Comparison of ENCODE assay signal across 22 cellular contexts in genomic region chr4:102665527-102665926, GRCh38.
DNase-seq lines count a peak whose midpoint lies in the region; ATAC-seq and TF ChIP-seq lines count a peak whose summit lies in the region.
"Had no signal": no experiment of that assay in that cellular context is flagged by ENCODE, and none has a peak within 500 bp of the region (broad histone marks: within the 10 kb centered on the region; RNA-seq: fewer than 3 reads in every experiment).

No MANE protein-coding gene starts in this region.

- no peak overlapping the region for H3K27ac ChIP-seq in IMR-90 (ENCODE audit: insufficient read depth, low read length)
- H3K27ac ChIP-seq: ovary, Peyer's patch, right lobe of liver, tibial artery had no signal

- H3K27me3 Mint-ChIP-seq in stimulated activated memory B cell treated with anti-CD40 and anti-IgM and Interleukin-4, amounts not matched to agents 10 μg/mL and 1 μg/mL and 100 μg/mL, for 72 hours: no peaks in the 10 kb centered on the region
- H3K27me3 Mint-ChIP-seq: activated CD4-positive, alpha-beta T cell treated with anti-CD3 and anti-CD28 coated beads for 36 hours; activated CD8-positive, alpha-beta memory T cell treated with anti-CD3 and anti-CD28 coated beads, Interleukin-2, amount 10 ng/mL, durations not matched to agents 7 days and 5 days; CD4-positive, CD25-positive, alpha-beta regulatory T cell; naive B cell had no signal

- H3K56ac ChIP-seq in IMR-90 (ENCODE audit: extremely low read depth, insufficient read depth, low read length): no peak overlapping the region

- H3K36me3 Mint-ChIP-seq in stimulated activated memory B cell treated with anti-CD40 and anti-IgM and Interleukin-4, amounts not matched to agents 10 μg/mL and 1 μg/mL and 100 μg/mL, for 72 hours: peaks cover 58% of the 10 kb centered on the region

- H4K91ac ChIP-seq in IMR-90 (ENCODE audit: insufficient read depth, low read depth, low read length): no peak overlapping the region

- no peak for TF ChIP-seq POLR2A in IMR-90 (IDR thresholded peaks at IDR 0.05; ENCODE audit: low read depth, low read length)

- in situ Hi-C loops in IMR-90 (cut with MboI; ENCODE audit: low sequenced_read_pairs): no loop called here

- H3K36me3 ChIP-seq in IMR-90 (ENCODE audit: control insufficient read depth, insufficient read depth, low read length): peaks cover 18% of the 10 kb centered on the region
- H3K36me3 ChIP-seq: ovary had no signal

- no peak overlapping the region for H2BK20ac ChIP-seq in IMR-90 (ENCODE audit: low read depth, low read length)

- no TSS peak for BruUV-seq in IMR-90 (replicated peaks; lab: Mats Ljungman, UMichigan)

- peak overlapping the region; percentile 42; the same call in 1 of the 2 replicates for H4K5ac ChIP-seq in IMR-90 (ENCODE audit: low read depth, low read length)

- H2AFZ ChIP-seq in IMR-90 (replicated peaks; ENCODE audit: low read length, poor library complexity): no peak overlapping the region

- H3K18ac ChIP-seq in IMR-90 (ENCODE audit: low read depth, low read length): no peak overlapping the region

- no peaks in the 10 kb centered on the region for H3K9me3 ChIP-seq in IMR-90 (ENCODE audit: control insufficient read depth, insufficient read depth, low read length)
- H3K9me3 ChIP-seq: ovary, Peyer's patch, right lobe of liver, tibial artery had no signal

- no peak overlapping the region for H2AK9ac ChIP-seq in IMR-90 (replicated peaks; ENCODE audit: low read depth, low read length, poor library complexity)

- 0 out of 2 replicates have a peak overlapping the region, but pooled peaks have one; percentile 21 for H3K4ac ChIP-seq in IMR-90 (ENCODE audit: low read depth, low read length)

- no peak overlapping the region for H2AK5ac ChIP-seq in IMR-90 (ENCODE audit: low read depth, low read length)

- no peak overlapping the region for H3K14ac ChIP-seq in IMR-90 (replicated peaks; ENCODE audit: low read depth, low read length)

- peak; percentile 74 for DNase-seq in COR-L47 (lab: John Stamatoyannopoulos, UW)
- DNase-seq in IMR-90: peak; percentile 2
- peak; percentile 18 for DNase-seq in SHP77 treated with DMSO at 0.1 percent for 48 hours (lab: John Stamatoyannopoulos, UW)
- peak; percentile 10 for DNase-seq in fibroblast of mammary gland (ENCODE audit: low read depth)
- no peak for DNase-seq in stimulated activated CD4-positive, alpha-beta T cell treated with anti-CD3 and anti-CD28 coated beads, Interleukin-4, amount 100 ng/mL, for 24 hours
- DNase-seq in Ammon's horn (ENCODE audit: low spot score): no peak
- DNase-seq in HEK293T (ENCODE audit: extremely low spot score): no peak
- DNase-seq: activated CD4-positive, alpha-beta T cell treated with anti-CD3 and anti-CD28 coated beads for 36 hours; activated CD8-positive, alpha-beta memory T cell treated with anti-CD3 and anti-CD28 coated beads, Interleukin-2, amount 10 ng/mL, durations not matched to agents 7 days and 5 days; activated gamma-delta T cell; CD4-positive, CD25-positive, alpha-beta regulatory T cell; cerebellar nuclear complex; effector memory CD4-positive, alpha-beta T cell; KG1; naive B cell; NCI-H2171 treated with DMSO at 0.1 percent for 48 hours; ovary; Peyer's patch; right lobe of liver; stimulated activated naive CD8-positive, alpha-beta T cell treated with anti-CD3 and anti-CD28 coated beads, Interleukin-15, Interleukin-2, amounts not matched to agents 100 U/mL and 50 U/mL, for 24 hours; tibial artery had no signal

- TF ChIP-seq RAD21 in IMR-90 (IDR thresholded peaks at IDR 0.05; ENCODE audit: low read length): no peak

- H3K4me3 ChIP-seq in IMR-90 (ENCODE audit: insufficient read depth, low read depth, low read length): no peak overlapping the region
- no peak overlapping the region for H3K4me3 ChIP-seq in fibroblast of mammary gland (ENCODE audit: control insufficient read depth, low read depth, low read length)
- H3K4me3 ChIP-seq: ovary, Peyer's patch, right lobe of liver, tibial artery had no signal

- no peak for ATAC-seq in IMR-90 (ENCODE audit: low read depth)
- no peak for ATAC-seq in stimulated activated memory B cell treated with anti-CD40 and anti-IgM and Interleukin-4, amounts not matched to agents 10 μg/mL and 1 μg/mL and 100 μg/mL, for 72 hours
- ATAC-seq: activated CD4-positive, alpha-beta T cell treated with anti-CD3 and anti-CD28 coated beads for 36 hours; activated CD8-positive, alpha-beta memory T cell treated with anti-CD3 and anti-CD28 coated beads, Interleukin-2, amount 10 ng/mL, durations not matched to agents 7 days and 5 days; right lobe of liver; stimulated activated naive CD8-positive, alpha-beta T cell treated with anti-CD3 and anti-CD28 coated beads, Interleukin-15, Interleukin-2, amounts not matched to agents 100 U/mL and 50 U/mL, for 24 hours had no signal

- no peaks in the 10 kb centered on the region for H4K20me1 ChIP-seq in IMR-90 (ENCODE audit: insufficient read depth, low read length)

- H2BK15ac ChIP-seq in IMR-90 (ENCODE audit: low read depth, low read length): no peak overlapping the region

- no peak overlapping the region for H3K9ac ChIP-seq in IMR-90 (ENCODE audit: low read depth, low read length)

- H3K4me2 ChIP-seq in IMR-90 (ENCODE audit: low read depth, low read length): no peak overlapping the region

- no peaks in the 10 kb centered on the region; the same call in 1 of the 2 replicates for H3K4me1 ChIP-seq in IMR-90 (ENCODE audit: control insufficient read depth, insufficient read depth, low read length)
- H3K4me1 ChIP-seq: Peyer's patch, right lobe of liver, tibial artery had no signal

- H3K79me1 ChIP-seq in IMR-90 (ENCODE audit: low read depth in 1 of 2, low read length in 2 of 2): 0 out of 4 replicates have a peak, but pooled peaks cover 0 to 6% of the 10 kb centered on the region in 2 experiments

- no peak overlapping the region for H2BK120ac ChIP-seq in IMR-90 (ENCODE audit: low read depth, low read length)

- intact Hi-C loops in IMR-90 (cut with micrococcal nuclease): no loop called here

- H3K27me3 ChIP-seq in IMR-90 (ENCODE audit: control insufficient read depth, insufficient read depth, low read length): no peaks in the 10 kb centered on the region
- H3K27me3 ChIP-seq: ovary, Peyer's patch, right lobe of liver, tibial artery had no signal

- TF ChIP-seq CTCF in IMR-90 (conservative IDR thresholded peaks at IDR 0.05; ENCODE audit: low read depth, low read length) (no peak), fibroblast of mammary gland (conservative IDR thresholded peaks at IDR 0.05; ENCODE audit: control insufficient read depth, insufficient read depth, low read depth, low read length) (no peak)

- POLR2A ChIA-PET in IMR-90 (lab: Charles Lee; ENCODE audit: unreplicated experiment) (no interaction called here), HEK293T (lab: Yijun Ruan, JAX) (no interaction called here)

- no peak overlapping the region for H3K4me3 Mint-ChIP-seq in stimulated activated memory B cell treated with anti-CD40 and anti-IgM and Interleukin-4, amounts not matched to agents 10 μg/mL and 1 μg/mL and 100 μg/mL, for 72 hours
- H3K4me3 Mint-ChIP-seq: activated CD4-positive, alpha-beta T cell treated with anti-CD3 and anti-CD28 coated beads for 36 hours; activated CD8-positive, alpha-beta memory T cell treated with anti-CD3 and anti-CD28 coated beads, Interleukin-2, amount 10 ng/mL, durations not matched to agents 7 days and 5 days; CD4-positive, CD25-positive, alpha-beta regulatory T cell had no signal

- dilution Hi-C loops in IMR-90 (cut with HindIII; ENCODE audit: low sequenced_read_pairs, unreplicated experiment): no loop called here

- no peak overlapping the region; the same call in 1 of the 2 replicates for H3K23ac ChIP-seq in IMR-90 (ENCODE audit: low read depth, low read length)

- no peaks in the 10 kb centered on the region for H3K4me1 Mint-ChIP-seq in stimulated activated memory B cell treated with anti-CD40 and anti-IgM and Interleukin-4, amounts not matched to agents 10 μg/mL and 1 μg/mL and 100 μg/mL, for 72 hours
- H3K4me1 Mint-ChIP-seq: activated CD4-positive, alpha-beta T cell treated with anti-CD3 and anti-CD28 coated beads for 36 hours; CD4-positive, CD25-positive, alpha-beta regulatory T cell had no signal

- H3K9me1 ChIP-seq in IMR-90 (ENCODE audit: insufficient read depth, low read length): 0 out of 2 replicates have a peak, but pooled peaks cover 3% of the 10 kb centered on the region

- no peak overlapping the region for H2BK5ac ChIP-seq in IMR-90 (ENCODE audit: low read depth, low read length, poor library complexity, severe bottlenecking)

- no peak overlapping the region for H3K27ac Mint-ChIP-seq in stimulated activated memory B cell treated with anti-CD40 and anti-IgM and Interleukin-4, amounts not matched to agents 10 μg/mL and 1 μg/mL and 100 μg/mL, for 72 hours
- H3K27ac Mint-ChIP-seq: activated CD4-positive, alpha-beta T cell treated with anti-CD3 and anti-CD28 coated beads for 36 hours; activated CD8-positive, alpha-beta memory T cell treated with anti-CD3 and anti-CD28 coated beads, Interleukin-2, amount 10 ng/mL, durations not matched to agents 7 days and 5 days had no signal

- H3K9me3 Mint-ChIP-seq in stimulated activated memory B cell treated with anti-CD40 and anti-IgM and Interleukin-4, amounts not matched to agents 10 μg/mL and 1 μg/mL and 100 μg/mL, for 72 hours: no peaks in the 10 kb centered on the region
- H3K9me3 Mint-ChIP-seq: CD4-positive, CD25-positive, alpha-beta regulatory T cell; naive B cell had no signal

- no CpG with 5 or more reads among the region's 3 CpGs for WGBS in IMR-90 (ENCODE audit: extremely low coverage in 2 of 2, insufficient read length in 1 of 2), 2 experiments

- peak overlapping the region in 1 of 2 experiments; percentile 48; a peak in 1 of 4 replicates for H4K8ac ChIP-seq in IMR-90 (ENCODE audit: low read depth in 2 of 2, low read length in 2 of 2)

- CTCF ChIA-PET in IMR-90 (lab: Yijun Ruan, JAX): no interaction called here
- CTCF ChIA-PET in HEK293T (lab: Yijun Ruan, JAX): no interaction called here

TF ChIP-seq in IMR-90, 13 proteins besides CTCF, POLR2A, EP300 and RAD21 (continues in another document):
- TF ChIP-seq SMC3 (IDR thresholded peaks at IDR 0.05; ENCODE audit: low read depth, low read length) (no peak), MXI1 (IDR thresholded peaks at IDR 0.05; ENCODE audit: borderline replicate concordance, low read depth, low read length) (no peak), BHLHE40 (IDR thresholded peaks at IDR 0.05; ENCODE audit: low read depth, low read length) (no peak), RFX5 (IDR thresholded peaks at IDR 0.05; ENCODE audit: low read depth, low read length) (no peak), CEBPB (IDR thresholded peaks at IDR 0.05; ENCODE audit: low read depth, low read length) (no peak), CHD1 (IDR thresholded peaks at IDR 0.05; ENCODE audit: low read depth, low read length) (no peak)

TF ChIP-seq in HEK293T, 16 proteins besides CTCF, POLR2A, EP300 and RAD21:
- TF ChIP-seq ARNT (IDR thresholded peaks at IDR 0.05): no peak
- TF ChIP-seq FOXA1 (IDR thresholded peaks at IDR 0.05): no peak
- TF ChIP-seq FOXK2 (IDR thresholded peaks at IDR 0.05): no peak

Comparison
In these comparisons a context has a peak if more than half of its experiments do, and no peak if none do; other contexts are left out.
1. DNase-seq: peak in COR-L47 (single experiment), IMR-90 (single experiment), SHP77 treated with DMSO at 0.1 percent for 48 hours (single experiment) and fibroblast of mammary gland (single experiment); none in stimulated activated CD4-positive, alpha-beta T cell treated with anti-CD3 and anti-CD28 coated beads, Interleukin-4, amount 100 ng/mL, for 24 hours (single experiment), Ammon's horn (single experiment) and HEK293T (single experiment).